In genomic region chr10:8663131-8663530, GRCh38 we compare ENCODE assay signal across 27 cellular contexts.
"Had no signal": no experiment of that assay in that cellular context is flagged by ENCODE, and none has a peak within 500 bp of the region (broad histone marks: within the 10 kb centered on the region; RNA-seq: fewer than 3 reads in every experiment).

No MANE protein-coding gene starts in this region.

- DNase-seq: activated B cell treated with CpG ODN at 0.5 μM for 24 hours; activated CD4-positive, alpha-beta memory T cell treated with anti-CD3 and anti-CD28 coated beads for 36 hours; activated CD4-positive, alpha-beta T cell treated with anti-CD3 and anti-CD28 coated beads for 4 hours; activated CD4-positive, alpha-beta T cell treated with anti-CD3 and anti-CD28 coated beads, Interleukin-2, amount 10 ng/mL, durations not matched to agents 24 days and 14 days; activated CD4-positive, alpha-beta T cell treated with anti-CD3 and anti-CD28 coated beads, Interleukin-2, amount 50 U/mL, for 1 hour; activated CD4-positive, alpha-beta T cell treated with anti-CD3 and anti-CD28 coated beads, Interleukin-2, amount 50 U/mL, for 4 hours; activated CD4-positive, CD25-positive, alpha-beta regulatory T cell treated with anti-CD3 and anti-CD28 coated beads, Interleukin-2, amount 50 U/mL, for 72 hours; activated CD8-positive, alpha-beta memory T cell treated with anti-CD3 and anti-CD28 coated beads, Interleukin-2, amount 50 U/mL, for 48 hours; activated CD8-positive, alpha-beta T cell treated with anti-CD3 and anti-CD28 coated beads for 36 hours; activated effector memory CD4-positive, alpha-beta T cell treated with Interleukin-2 at 50 U/mL for 16 hours; activated gamma-delta T cell; activated naive CD4-positive, alpha-beta T cell treated with anti-CD3 and anti-CD28 coated beads for 36 hours; activated naive CD4-positive, alpha-beta T cell treated with anti-CD3 and anti-CD28 coated beads, Interleukin-2, amount 50 U/mL, for 16 hours; activated naive CD8-positive, alpha-beta T cell treated with anti-CD3 and anti-CD28 coated beads for 36 hours; activated T-cell treated with anti-CD3 and anti-CD28 coated beads, Interleukin-2, amount 50 U/mL, for 24 hours; activated T-cell treated with anti-CD3 and anti-CD28 coated beads, Interleukin-2, amount 50 U/mL, for 48 hours; adrenal gland; amygdala; anterior cingulate cortex; caudate nucleus; cerebellar nuclear complex; T-helper 1 cell; T-helper 2 cell; T-helper 9 cell had no signal

- H3K27ac ChIP-seq: adrenal gland, ascending aorta, cardiac muscle cell, VCaP had no signal

- H3K4me3 ChIP-seq: adrenal gland, ascending aorta, cardiac muscle cell had no signal
